9 cellular contexts compared by ENCODE assay signal in the genomic region with DNA sequence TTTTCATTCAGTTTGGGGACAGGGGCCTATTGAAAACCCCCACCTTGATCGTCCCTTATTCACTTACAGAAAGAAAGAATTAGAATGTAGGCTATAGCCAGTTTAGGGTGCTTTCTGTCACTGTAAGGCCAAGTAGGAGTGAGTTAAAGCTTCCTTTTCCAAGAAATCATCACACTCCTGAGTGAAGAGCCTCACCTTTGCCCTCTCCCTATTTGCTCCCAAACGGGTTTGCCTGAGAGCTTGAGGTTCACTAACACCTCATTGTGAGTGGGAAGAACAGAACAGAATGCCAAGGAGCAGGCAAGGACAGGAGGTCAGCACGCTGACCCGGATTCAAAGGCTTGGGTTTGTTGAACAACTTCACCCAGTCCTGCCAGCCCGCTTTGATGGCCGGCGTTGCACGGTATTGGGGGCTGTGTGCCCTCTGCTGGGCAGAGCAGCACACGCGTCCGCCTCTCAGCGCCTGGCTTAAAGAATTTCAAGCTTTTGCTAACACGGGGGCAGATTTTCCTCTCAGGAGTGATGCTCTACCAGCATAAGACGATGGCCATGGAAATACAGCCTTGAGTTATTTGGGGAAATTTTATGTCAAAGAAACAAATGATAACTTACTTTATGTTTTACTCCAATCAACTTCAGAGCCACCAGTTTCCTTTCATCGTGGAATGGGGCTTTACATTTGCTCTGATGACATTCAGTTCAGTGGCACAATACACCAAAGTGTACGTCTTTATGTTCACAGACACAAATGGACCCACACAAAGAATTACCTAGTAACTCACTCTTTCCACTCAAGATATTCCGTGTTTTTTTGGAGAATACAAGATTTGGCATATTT.
A peak's percentile ranks its signal among the peaks of the same experiment; 100 is the strongest.
DNase-seq lines count a peak whose midpoint lies in the region; ATAC-seq, FAIRE-seq and TF ChIP-seq lines count a peak whose summit lies in the region.
"Had no signal": no experiment of that assay in that cellular context is flagged by ENCODE, and none has a peak within 500 bp of the region (broad histone marks: within the 10 kb centered on the region; RNA-seq: fewer than 3 reads in every experiment).

No MANE protein-coding gene starts in this region.

- H3K4me2 ChIP-seq in keratinocyte (ENCODE audit: control insufficient read depth, extremely low read depth, insufficient read depth, low read depth, low read length): no peak overlapping the region

- ATAC-seq in activated T-cell treated with anti-CD3 and anti-CD28 coated beads, Interleukin-2, amount 50 U/mL, for 4 hours: no peak
- ATAC-seq in CD4-positive, alpha-beta T cell (ENCODE audit: poor library complexity): no peak

- dilution Hi-C loops in keratinocyte (cut with MboI; ENCODE audit: extremely low pct_ligation_motif_present, low sequenced_read_pairs): no loop called here

- peaks cover 4% of the 10 kb centered on the region for H3K9me3 Mint-ChIP-seq in activated T-cell treated with anti-CD3 and anti-CD28 coated beads, Interleukin-2, amount 50 U/mL, for 4 hours
- H3K9me3 Mint-ChIP-seq in CD4-positive, alpha-beta T cell: no peaks in the 10 kb centered on the region

- H3K36me3 ChIP-seq in keratinocyte (ENCODE audit: control insufficient read depth in 2 of 2, extremely low read depth in 1 of 2, insufficient read depth in 2 of 2, low read length in 2 of 2): no peaks in the 10 kb centered on the region

- no peak overlapping the region for H3K4me3 ChIP-seq in astrocyte of the spinal cord (ENCODE audit: low read depth, low read length)
- no peak overlapping the region for H3K4me3 ChIP-seq in keratinocyte (ENCODE audit: control insufficient read depth in 2 of 3, extremely low read depth in 1 of 3, insufficient read depth in 2 of 3, low read depth in 1 of 3, low read length in 3 of 3)

- H3K4me3 Mint-ChIP-seq in activated T-cell treated with anti-CD3 and anti-CD28 coated beads, Interleukin-2, amount 50 U/mL, for 4 hours: no peak overlapping the region
- no peak overlapping the region for H3K4me3 Mint-ChIP-seq in CD4-positive, alpha-beta T cell

- no peak overlapping the region for H2AFZ ChIP-seq in keratinocyte (ENCODE audit: control insufficient read depth, low read length)

- no peaks in the 10 kb centered on the region for H3K27me3 Mint-ChIP-seq in activated T-cell treated with anti-CD3 and anti-CD28 coated beads, Interleukin-2, amount 50 U/mL, for 4 hours (ENCODE audit: low read depth)
- peaks cover 5% of the 10 kb centered on the region for H3K27me3 Mint-ChIP-seq in CD4-positive, alpha-beta T cell

- POLR2A ChIA-PET in CD4-positive, alpha-beta T cell (lab: Charles Lee): no interaction called here

- DNase-seq in activated T-cell treated with anti-CD3 and anti-CD28 coated beads, Interleukin-2, amount 50 U/mL, for 1 hour: peak; percentile 16
- no peak for DNase-seq in activated T-cell treated with anti-CD3 and anti-CD28 coated beads, Interleukin-2, amount 50 U/mL, for 4 hours
- DNase-seq in H4 (ENCODE audit: low spot score) (peak; percentile 45), M059J (ENCODE audit: low read depth) (peak; percentile 56), astrocyte of the spinal cord (ENCODE audit: low read depth, low spot score) (peak; percentile 65), keratinocyte (ENCODE audit: low read depth, low spot score) (no peak)
- DNase-seq in stimulated activated CD4-positive, alpha-beta T cell treated with anti-CD3 and anti-CD28 coated beads, TNF-alpha, amount 100 ng/mL, for 48 hours (ENCODE audit: low read depth in 3 of 3): peak in 2 of 3 donors; percentile 4 to 5
- no peak for DNase-seq in CD4-positive, alpha-beta T cell

- H3K27ac ChIP-seq in keratinocyte (ENCODE audit: control insufficient read depth, insufficient read depth, low read length): no peak overlapping the region
- H3K27ac ChIP-seq in CD4-positive, alpha-beta T cell (ENCODE audit: low read depth, low read length): no peak overlapping the region
- H3K27ac ChIP-seq: epithelial cell of prostate had no signal

- CTCF ChIA-PET in CD4-positive, alpha-beta T cell (lab: Charles Lee): no interaction called here

- no peaks in the 10 kb centered on the region for H3K4me1 Mint-ChIP-seq in activated T-cell treated with anti-CD3 and anti-CD28 coated beads, Interleukin-2, amount 50 U/mL, for 4 hours (ENCODE audit: low read depth)
- H3K4me1 Mint-ChIP-seq in CD4-positive, alpha-beta T cell (ENCODE audit: low read depth): no peaks in the 10 kb centered on the region

- no peaks in the 10 kb centered on the region for H3K9me1 ChIP-seq in keratinocyte (ENCODE audit: control insufficient read depth, extremely low read depth, insufficient read depth, low read length)

- no peak overlapping the region for H3K9ac ChIP-seq in keratinocyte (ENCODE audit: control insufficient read depth, extremely low read depth, insufficient read depth, low read length)

- no peaks in the 10 kb centered on the region for H4K20me1 ChIP-seq in keratinocyte (ENCODE audit: control insufficient read depth, extremely low read depth, insufficient read depth, low read length)

- H3K27me3 ChIP-seq in keratinocyte (ENCODE audit: control insufficient read depth, extremely low read depth, insufficient read depth, low read length): no peaks in the 10 kb centered on the region
- no peaks in the 10 kb centered on the region for H3K27me3 ChIP-seq in CD4-positive, alpha-beta T cell (ENCODE audit: control insufficient read depth, insufficient read depth, low read length)

- H3K36me3 Mint-ChIP-seq in activated T-cell treated with anti-CD3 and anti-CD28 coated beads, Interleukin-2, amount 50 U/mL, for 4 hours (ENCODE audit: insufficient read depth): no peaks in the 10 kb centered on the region
- no peaks in the 10 kb centered on the region for H3K36me3 Mint-ChIP-seq in CD4-positive, alpha-beta T cell (ENCODE audit: low read depth)

- H3K79me2 ChIP-seq in keratinocyte (ENCODE audit: control insufficient read depth, insufficient read depth, low read length): no peaks in the 10 kb centered on the region

- FAIRE-seq in keratinocyte (lab: Jason Lieb, UNC): no peak

- intact Hi-C loops in CD4-positive, alpha-beta T cell (cut with DNase I, micrococcal nuclease): loop anchor here in 1 of 2 experiments (10.0 kb wide), 1 partner anchor 370 kb away; no protein-coding TSS in a partner anchor

- no peaks in the 10 kb centered on the region for H3K4me1 ChIP-seq in keratinocyte (ENCODE audit: control insufficient read depth, extremely low read depth, insufficient read depth, low read length)

- TF ChIP-seq CTCF in astrocyte of the spinal cord (IDR thresholded peaks at IDR 0.05; ENCODE audit: low read depth, low read length) (peak; percentile 91), keratinocyte (optimal IDR thresholded peaks at IDR 0.05 in 1 of 3, IDR thresholded peaks at IDR 0.05 in 1 of 3, conservative IDR thresholded peaks at IDR 0.05 in 1 of 3; ENCODE audit: extremely low read depth in 1 of 3, insufficient read depth in 2 of 3, low read length in 3 of 3) (peak; percentile 40 to 79 (median 49))
- no peak for TF ChIP-seq CTCF in CD4-positive, alpha-beta T cell (IDR thresholded peaks at IDR 0.05)

- H3K9me3 ChIP-seq in keratinocyte (ENCODE audit: control insufficient read depth, low read depth, low read length): no peaks in the 10 kb centered on the region
- no peaks in the 10 kb centered on the region for H3K9me3 ChIP-seq in CD4-positive, alpha-beta T cell (ENCODE audit: control insufficient read depth, low read length)

- no peak overlapping the region for H3K27ac Mint-ChIP-seq in CD4-positive, alpha-beta T cell

- in situ Hi-C loops in astrocyte of the spinal cord (cut with HindIII; ENCODE audit: low sequenced_read_pairs): no loop called here

Comparison
In these comparisons a context has a peak if more than half of its experiments do, and no peak if none do; other contexts are left out.
1. DNase-seq: peak in activated T-cell treated with anti-CD3 and anti-CD28 coated beads, Interleukin-2, amount 50 U/mL, for 1 hour (single experiment), H4 (single experiment), M059J (single experiment), astrocyte of the spinal cord (single experiment) and stimulated activated CD4-positive, alpha-beta T cell treated with anti-CD3 and anti-CD28 coated beads, TNF-alpha, amount 100 ng/mL, for 48 hours (2 of 3); none in activated T-cell treated with anti-CD3 and anti-CD28 coated beads, Interleukin-2, amount 50 U/mL, for 4 hours (single experiment), keratinocyte (single experiment) and CD4-positive, alpha-beta T cell (0 of 10).